Comparison of ENCODE assay signal across 19 cellular contexts in the genomic region with DNA sequence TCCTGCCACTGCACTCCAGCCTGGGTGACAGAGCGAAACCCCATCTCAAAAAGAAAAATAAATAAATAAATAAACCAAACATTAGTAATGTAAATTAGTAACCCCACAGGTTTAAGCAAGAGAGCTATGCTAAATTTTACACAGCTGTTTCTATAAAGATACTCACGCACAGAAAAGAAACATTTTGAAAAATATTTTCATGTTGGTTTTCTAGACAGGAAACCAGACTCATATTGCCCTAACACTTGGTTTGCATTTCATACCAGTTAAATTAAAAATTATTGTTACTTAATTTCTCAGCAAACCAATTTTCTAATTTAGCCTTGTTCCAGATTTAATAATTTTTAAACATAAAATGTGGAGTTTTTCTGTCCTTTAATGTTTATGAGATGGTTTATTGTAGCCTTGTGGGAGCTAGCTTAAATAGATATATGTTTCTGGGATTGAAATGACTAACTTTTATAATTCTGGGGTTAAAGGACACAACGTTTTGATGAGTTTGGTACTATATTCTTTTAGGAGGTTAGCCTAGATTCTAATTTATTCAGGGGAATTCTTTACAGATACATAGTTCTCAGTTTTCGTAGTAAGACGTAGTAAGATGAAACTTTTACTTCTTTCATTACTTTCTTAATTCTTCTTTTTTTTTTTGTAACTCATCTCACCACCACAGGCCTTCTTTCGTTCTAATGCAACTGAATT. TPM values are rescaled to one million over a fixed set of nuclear protein-coding genes. Genes with fewer than 3 reads are reported as not detected.
A peak's percentile ranks its signal among the peaks of the same experiment; 100 is the strongest.
DNase-seq lines count a peak whose midpoint lies in the region; ATAC-seq and TF ChIP-seq lines count a peak whose summit lies in the region.
"Had no signal": no experiment of that assay in that cellular context is flagged by ENCODE, and none has a peak within 500 bp of the region (broad histone marks: within the 10 kb centered on the region; RNA-seq: fewer than 3 reads in every experiment).

No MANE protein-coding gene starts in this region.

- H3K36me3 Mint-ChIP-seq in natural killer cell treated with Interleukin-12 subunit alpha and Interleukin-12 subunit beta and Interleukin-15 and Interleukin-18, amount 100 ng/mL, for 72 hours: no peaks in the 10 kb centered on the region
- no peaks in the 10 kb centered on the region for H3K36me3 Mint-ChIP-seq in natural killer cell
- H3K36me3 Mint-ChIP-seq in central memory CD8-positive, alpha-beta T cell (ENCODE audit: insufficient read depth): peaks cover 4% of the 10 kb centered on the region
- H3K36me3 Mint-ChIP-seq: IgD-negative memory B cell had no signal

- H3K36me3 ChIP-seq in BE2C: no peaks in the 10 kb centered on the region
- H3K36me3 ChIP-seq: SJCRH30 had no signal

- peaks cover 0 to 28% of the 10 kb centered on the region in 2 donors for H3K4me1 Mint-ChIP-seq in natural killer cell treated with Interleukin-12 subunit alpha and Interleukin-12 subunit beta and Interleukin-15 and Interleukin-18, amount 100 ng/mL, for 72 hours (ENCODE audit: low read depth in 2 of 2)
- H3K4me1 Mint-ChIP-seq in natural killer cell: peaks cover 5 to 7% of the 10 kb centered on the region in 2 donors
- peaks cover 11% of the 10 kb centered on the region for H3K4me1 Mint-ChIP-seq in central memory CD8-positive, alpha-beta T cell

- peak in 1 of 2 donors; percentile 65 for ATAC-seq in natural killer cell treated with Interleukin-12 subunit alpha and Interleukin-12 subunit beta and Interleukin-15 and Interleukin-18, amount 100 ng/mL, for 72 hours
- no peak for ATAC-seq in natural killer cell
- peak; percentile 45 for ATAC-seq in HG02870 (IDR thresholded peaks at IDR 0.05; ENCODE audit: unreplicated experiment)
- ATAC-seq in central memory CD8-positive, alpha-beta T cell (replicated peaks; ENCODE audit: extremely low read depth, poor library complexity, severe bottlenecking): peak; percentile 54
- ATAC-seq in GM18511 (IDR thresholded peaks at IDR 0.05; ENCODE audit: unreplicated experiment): no peak

- DNase-seq in natural killer cell treated with Interleukin-12 subunit alpha and Interleukin-12 subunit beta and Interleukin-15 and Interleukin-18, amount 100 ng/mL, for 72 hours (ENCODE audit: low spot score): no peak
- DNase-seq in natural killer cell (no peak), BE2C (no peak), NCI-H748 (lab: John Stamatoyannopoulos, UW; ENCODE audit: unreplicated experiment) (no peak)
- no peak for DNase-seq in central memory CD8-positive, alpha-beta T cell (ENCODE audit: low spot score in 2 of 2)
- DNase-seq: COR-L47; DMS79; NCI-H1105; NCI-H146; NCI-H2029 treated with DMSO at 0.1 percent for 48 hours; NCI-H226; NCI-H510A treated with DMSO at 0.1 percent for 48 hours; NCI-H774; NK-92 treated with Interleukin-12 subunit alpha and Interleukin-12 subunit beta, amount 100 ng/mL, for 24 hours; SJCRH30 had no signal

- H3K4me3 Mint-ChIP-seq in natural killer cell treated with Interleukin-12 subunit alpha and Interleukin-12 subunit beta and Interleukin-15 and Interleukin-18, amount 100 ng/mL, for 72 hours: peak overlapping the region; percentile 64
- no peak overlapping the region for H3K4me3 Mint-ChIP-seq in natural killer cell
- H3K4me3 Mint-ChIP-seq in central memory CD8-positive, alpha-beta T cell: peak overlapping the region; percentile 40
- H3K4me3 Mint-ChIP-seq: B cell, IgD-negative memory B cell had no signal

- no peak overlapping the region for H3K4me3 ChIP-seq in BE2C (ENCODE audit: low read depth, low read length)
- H3K4me3 ChIP-seq: SJCRH30 had no signal

- H3K27me3 ChIP-seq in BE2C: no peaks in the 10 kb centered on the region
- H3K27me3 ChIP-seq: SJCRH30 had no signal

- no peaks in the 10 kb centered on the region for H3K9me3 Mint-ChIP-seq in natural killer cell treated with Interleukin-12 subunit alpha and Interleukin-12 subunit beta and Interleukin-15 and Interleukin-18, amount 100 ng/mL, for 72 hours
- H3K9me3 Mint-ChIP-seq in natural killer cell: no peaks in the 10 kb centered on the region
- no peaks in the 10 kb centered on the region for H3K9me3 Mint-ChIP-seq in central memory CD8-positive, alpha-beta T cell
- H3K9me3 Mint-ChIP-seq: IgD-negative memory B cell had no signal

- peak overlapping the region in 1 of 2 donors; percentile 73 for H3K27ac Mint-ChIP-seq in natural killer cell treated with Interleukin-12 subunit alpha and Interleukin-12 subunit beta and Interleukin-15 and Interleukin-18, amount 100 ng/mL, for 72 hours
- H3K27ac Mint-ChIP-seq in natural killer cell: no peak overlapping the region
- peak overlapping the region; percentile 85 for H3K27ac Mint-ChIP-seq in central memory CD8-positive, alpha-beta T cell (ENCODE audit: low read depth)
- H3K27ac Mint-ChIP-seq: B cell, IgD-negative memory B cell had no signal

- H3K27me3 Mint-ChIP-seq in natural killer cell treated with Interleukin-12 subunit alpha and Interleukin-12 subunit beta and Interleukin-15 and Interleukin-18, amount 100 ng/mL, for 72 hours: no peaks in the 10 kb centered on the region
- H3K27me3 Mint-ChIP-seq in natural killer cell (ENCODE audit: low read depth in 2 of 2): no peaks in the 10 kb centered on the region
- no peaks in the 10 kb centered on the region for H3K27me3 Mint-ChIP-seq in central memory CD8-positive, alpha-beta T cell
- H3K27me3 Mint-ChIP-seq: B cell, IgD-negative memory B cell had no signal

- intact Hi-C loops in natural killer cell (cut with micrococcal nuclease): no loop called here

- TF ChIP-seq CTCF in natural killer cell (IDR thresholded peaks at IDR 0.05) (no peak), BE2C (IDR thresholded peaks at IDR 0.05; ENCODE audit: low read depth, low read length) (no peak)

- H3K4me1 ChIP-seq in BE2C: no peaks in the 10 kb centered on the region
- H3K4me1 ChIP-seq: SJCRH30 had no signal

- no peaks in the 10 kb centered on the region for H3K9me3 ChIP-seq in BE2C
- H3K9me3 ChIP-seq: SJCRH30 had no signal

RNA-seq across cellular contexts. Expression of a gene that starts 42.6 kb away (rescaled TPM):
- 100 to 1,000 TPM in 1 of 2 donors, 10 to 100 TPM in 1; 39.7 to 106 TPM for total RNA-seq in natural killer cell treated with Interleukin-12 subunit alpha and Interleukin-12 subunit beta and Interleukin-15 and Interleukin-18, amount 100 ng/mL, for 72 hours
- 10 to 100 TPM; 36.4 to 48.0 (median 41.3) TPM for total RNA-seq in natural killer cell
- 5.9 TPM for polyA plus RNA-seq in BE2C (2012; ENCODE audit: insufficient read depth, insufficient read length, low read depth)

Comparison
In these comparisons a context has a peak if more than half of its experiments do, and no peak if none do; other contexts are left out.
1. ATAC-seq: peak in HG02870 (single experiment) and central memory CD8-positive, alpha-beta T cell (single experiment); none in natural killer cell (0 of 3) and GM18511 (single experiment).